Comparison of ENCODE assay signal across 13 cellular contexts in the genomic region with DNA sequence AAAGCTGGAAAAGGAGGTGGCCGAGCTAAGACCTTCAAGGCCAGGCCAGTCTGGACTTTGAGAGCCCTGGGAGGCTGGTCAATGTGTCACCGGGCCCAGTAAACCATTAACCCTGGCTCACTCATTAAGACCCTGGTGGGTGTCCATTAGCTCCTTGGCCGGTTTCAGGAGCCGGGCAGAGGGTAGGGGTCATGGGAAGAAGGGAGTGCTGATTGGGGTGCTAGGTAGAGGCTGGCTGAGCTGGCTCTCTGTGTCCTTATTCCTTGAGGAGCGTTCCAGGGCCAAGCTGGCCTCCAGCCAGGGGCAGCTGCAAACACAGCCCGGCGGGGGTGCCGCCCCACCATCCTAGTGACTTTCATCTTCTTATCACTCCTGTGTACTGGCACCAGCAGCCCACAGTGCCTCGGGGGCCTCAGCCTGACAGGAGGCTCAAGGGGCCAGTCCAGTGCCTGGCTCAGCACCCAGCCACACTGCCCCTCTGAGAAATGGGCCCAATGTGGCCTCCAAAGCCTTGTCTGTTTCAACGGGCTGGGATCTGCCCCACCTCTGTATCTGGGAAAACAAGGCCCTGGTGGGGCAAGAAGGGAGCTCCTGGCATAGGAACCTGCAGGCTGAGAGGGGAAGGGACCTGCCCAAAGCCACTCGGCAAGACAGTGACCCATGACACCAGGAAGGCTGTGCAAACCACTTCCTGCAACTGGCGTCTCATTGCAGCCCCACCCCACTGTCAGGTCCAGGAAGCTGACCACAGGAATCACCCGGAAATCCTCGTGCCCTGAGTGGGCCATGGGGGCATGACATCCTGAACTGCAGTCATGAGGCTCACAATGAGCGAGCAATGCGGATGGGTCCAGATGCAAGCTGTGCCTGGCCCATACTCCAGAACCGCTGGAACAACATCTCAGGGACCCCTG. TPM values are rescaled to one million over a fixed set of nuclear protein-coding genes. Genes with fewer than 3 reads are reported as not detected.
A peak's percentile ranks its signal among the peaks of the same experiment; 100 is the strongest.
DNase-seq lines count a peak whose midpoint lies in the region; ATAC-seq, FAIRE-seq and TF ChIP-seq lines count a peak whose summit lies in the region.
"Had no signal": no experiment of that assay in that cellular context is flagged by ENCODE, and none has a peak within 500 bp of the region (broad histone marks: within the 10 kb centered on the region; RNA-seq: fewer than 3 reads in every experiment).

No MANE protein-coding gene starts in this region.

- POLR2A ChIA-PET in endothelial cell of umbilical vein (lab: Charles Lee) = no interaction called here

- peak overlapping the region; percentile 56 to 86 (median 69) for H3K4me2 ChIP-seq in BLaER1 treated with 17β-estradiol and CSF1 and Interleukin-3, amounts not matched to agents 10 nM and 100 nM
- H3K4me2 ChIP-seq in endothelial cell of umbilical vein (ENCODE audit: insufficient read depth, low read length) = no peak overlapping the region

- no peaks in the 10 kb centered on the region for H3K27me3 Mint-ChIP-seq in natural killer cell (ENCODE audit: low read depth in 2 of 2)

- no peak for TF ChIP-seq CTCF in endothelial cell of umbilical vein (IDR thresholded peaks at IDR 0.05; ENCODE audit: extremely low read depth in 1 of 2, insufficient read depth in 1 of 2, low read depth in 1 of 2, low read length in 2 of 2)
- TF ChIP-seq CTCF in natural killer cell (IDR thresholded peaks at IDR 0.05) = no peak

- H3K9me1 ChIP-seq in endothelial cell of umbilical vein (replicated peaks; ENCODE audit: control insufficient read depth, extremely low read depth, insufficient read depth, low read length) = no peaks in the 10 kb centered on the region

- CTCF ChIA-PET in endothelial cell of umbilical vein (lab: Charles Lee) = interaction anchor here (0.6 kb wide), 1 partner anchor 15 kb away, joined by 3 read pairs; no protein-coding TSS in a partner anchor

- H2AFZ ChIP-seq in endothelial cell of umbilical vein (ENCODE audit: low read depth, low read length) = no peak overlapping the region

- DNase-seq in HUDEP-2 (lab: John Stamatoyannopoulos, UW; ENCODE audit: unreplicated experiment in 76 of 76) (peak in 74 of 76 experiments; percentile 3 to 84 (median 67)), endothelial cell of umbilical vein (ENCODE audit: low read depth, low spot score) (no peak), natural killer cell (peak; percentile 17), dermis blood vessel endothelial cell (no peak), NCI-H446 (lab: John Stamatoyannopoulos, UW) (no peak)
- DNase-seq in activated CD4-positive, alpha-beta T cell treated with anti-CD3 and anti-CD28 coated beads, Interleukin-2, amount 50 U/mL, for 4 hours = no peak
- DNase-seq: CD8-positive, alpha-beta T cell; NCI-H187 treated with DMSO at 0.1 percent for 48 hours; WERI-Rb-1 had no signal

- peaks cover 17 to 60% of the 10 kb centered on the region in 2 donors for H3K4me1 Mint-ChIP-seq in natural killer cell

- peak overlapping the region; percentile 9 for H3K4me3 Mint-ChIP-seq in natural killer cell
- H3K4me3 Mint-ChIP-seq: CD8-positive, alpha-beta T cell had no signal

- intact Hi-C loops in endothelial cell of umbilical vein (cut with micrococcal nuclease) = no loop called here
- intact Hi-C loops in natural killer cell (cut with micrococcal nuclease) = loop anchor here (5.0 kb wide), 1 partner anchor 927 kb away; a partner anchor contains a TSS

- no TSS peak for BruUV-seq in endothelial cell of umbilical vein (replicated peaks; lab: Mats Ljungman, UMichigan)

- peak overlapping the region in 10 of 11 experiments; percentile 10 to 70 (median 50); a peak in 19 of 22 replicates for H3K27ac ChIP-seq in BLaER1 treated with 17β-estradiol and CSF1 and Interleukin-3, amounts not matched to agents 10 nM and 100 nM
- H3K27ac ChIP-seq in endothelial cell of umbilical vein (ENCODE audit: insufficient read depth, low read depth, low read length) = no peak overlapping the region
- H3K27ac ChIP-seq: WERI-Rb-1 had no signal

- no peaks in the 10 kb centered on the region for H3K36me3 Mint-ChIP-seq in natural killer cell

- ATAC-seq in natural killer cell = peak; percentile 60 to 67 (median 61)
- no peak for ATAC-seq in HG03139 (IDR thresholded peaks at IDR 0.05; ENCODE audit: unreplicated experiment)
- ATAC-seq: CD8-positive, alpha-beta T cell had no signal

- dilution Hi-C loops in endothelial cell of umbilical vein (cut with MboI; ENCODE audit: extremely low pct_ligation_motif_present, low sequenced_read_pairs) = no loop called here

- peaks cover 15 to 36% (median 24%) of the 10 kb centered on the region in 10 experiments for H3K4me1 ChIP-seq in BLaER1 treated with 17β-estradiol and CSF1 and Interleukin-3, amounts not matched to agents 10 nM and 100 nM
- H3K4me1 ChIP-seq in endothelial cell of umbilical vein (ENCODE audit: control insufficient read depth, extremely low read depth, insufficient read depth, low read length) = peaks cover 4% of the 10 kb centered on the region

- no peaks in the 10 kb centered on the region for H3K9me3 ChIP-seq in BLaER1 treated with 17β-estradiol and CSF1 and Interleukin-3, amounts not matched to agents 10 nM and 100 nM (replicated peaks in 1 of 11)
- no peaks in the 10 kb centered on the region for H3K9me3 ChIP-seq in endothelial cell of umbilical vein (replicated peaks; ENCODE audit: control insufficient read depth, insufficient read depth, low read length)

- no peaks in the 10 kb centered on the region for H3K27me3 ChIP-seq in BLaER1 treated with 17β-estradiol and CSF1 and Interleukin-3, amounts not matched to agents 10 nM and 100 nM
- H3K27me3 ChIP-seq in endothelial cell of umbilical vein (ENCODE audit: control insufficient read depth in 2 of 2, insufficient read depth in 2 of 2, low read length in 2 of 2) = no peaks in the 10 kb centered on the region

- H3K9me3 Mint-ChIP-seq in natural killer cell = no peaks in the 10 kb centered on the region
- H3K9me3 Mint-ChIP-seq: CD8-positive, alpha-beta T cell had no signal

- no peak overlapping the region for H3K4me3 ChIP-seq in BLaER1 treated with 17β-estradiol and CSF1 and Interleukin-3, amounts not matched to agents 10 nM and 100 nM
- no peak overlapping the region for H3K4me3 ChIP-seq in endothelial cell of umbilical vein (replicated peaks in 1 of 3; ENCODE audit: insufficient read depth in 1 of 3, low read depth in 1 of 3, low read length in 3 of 3)

- TF ChIP-seq POLR2A in endothelial cell of umbilical vein (IDR thresholded peaks at IDR 0.05; ENCODE audit: low read depth, low read length) = no peak

- H3K79me2 ChIP-seq in endothelial cell of umbilical vein (ENCODE audit: control insufficient read depth, insufficient read depth, low read length) = no peaks in the 10 kb centered on the region

- FAIRE-seq in endothelial cell of umbilical vein (lab: Jason Lieb, UNC) = peak; percentile 58
- FAIRE-seq: colon had no signal

- peaks cover 0 to 25% (median 20%) of the 10 kb centered on the region in 11 experiments; a peak in 16 of 22 replicates for H3K36me3 ChIP-seq in BLaER1 treated with 17β-estradiol and CSF1 and Interleukin-3, amounts not matched to agents 10 nM and 100 nM
- H3K36me3 ChIP-seq in endothelial cell of umbilical vein (ENCODE audit: control insufficient read depth in 2 of 2, extremely low read depth in 1 of 2, insufficient read depth in 2 of 2, low read length in 2 of 2) = no peaks in the 10 kb centered on the region
- H3K36me3 ChIP-seq: WERI-Rb-1 had no signal

- H4K20me1 ChIP-seq in BLaER1 treated with 17β-estradiol and CSF1 and Interleukin-3, amounts not matched to agents 10 nM and 100 nM = no peaks in the 10 kb centered on the region; a peak in 2 of 22 replicates
- H4K20me1 ChIP-seq in endothelial cell of umbilical vein (replicated peaks; ENCODE audit: control insufficient read depth, extremely low read depth, insufficient read depth, low read length) = no peaks in the 10 kb centered on the region

- H3K9ac ChIP-seq in BLaER1 treated with 17β-estradiol and CSF1 and Interleukin-3, amounts not matched to agents 10 nM and 100 nM = peak overlapping the region in 4 of 11 experiments; percentile 8 to 35 (median 14); a peak in 2 of 22 replicates
- no peak overlapping the region for H3K9ac ChIP-seq in endothelial cell of umbilical vein (replicated peaks; ENCODE audit: extremely low read depth, insufficient read depth, low read length)

- H3K27ac Mint-ChIP-seq in natural killer cell = peak overlapping the region; percentile 62 to 68
- H3K27ac Mint-ChIP-seq: CD8-positive, alpha-beta T cell had no signal

TF ChIP-seq in endothelial cell of umbilical vein, 7 proteins besides CTCF, POLR2A, EP300 and RAD21 (continues in another document):
- TF ChIP-seq JUN (IDR thresholded peaks at IDR 0.05; ENCODE audit: borderline replicate concordance, insufficient read depth, insufficient read length, low read depth) = no peak
- no peak for TF ChIP-seq EZH2 (IDR thresholded peaks at IDR 0.05; ENCODE audit: borderline replicate concordance, low read depth, low read length, severe bottlenecking)
- TF ChIP-seq POLR2AphosphoS5 (IDR thresholded peaks at IDR 0.05; ENCODE audit: insufficient read depth, low read depth, low read length) = no peak
- no peak for TF ChIP-seq FOS (IDR thresholded peaks at IDR 0.05; ENCODE audit: borderline replicate concordance, insufficient read depth, low read length)

RNA-seq across cellular contexts. Expression of a gene that starts 15.1 kb away (rescaled TPM):
- total RNA-seq in endothelial cell of umbilical vein = not detected in 2 replicates
- not detected in 2 replicates for polyA plus RNA-seq in endothelial cell of umbilical vein
- not detected in 2 replicates for polyA plus RNA-seq in endothelial cell of umbilical vein (2011; cell fraction: cytosol; rRNA removed)
- polyA plus RNA-seq in endothelial cell of umbilical vein (2011; cell fraction: nucleus; rRNA removed) = not detected in 2 replicates
- polyA plus RNA-seq in endothelial cell of umbilical vein (2012) = 0.11 and 0.49 TPM in 2 replicates
- polyA minus RNA-seq in endothelial cell of umbilical vein = not detected in 2 replicates
- not detected for polyA minus RNA-seq in endothelial cell of umbilical vein (2011; cell fraction: cytosol; rRNA and poly(A)+ RNA removed)
- not detected in 2 replicates for polyA minus RNA-seq in endothelial cell of umbilical vein (2011; cell fraction: nucleus; rRNA and poly(A)+ RNA removed)
- total RNA-seq in natural killer cell = 10 to 100 TPM; 11.6 to 14.5 (median 12.7) TPM
- not detected in 2 replicates for total RNA-seq in dermis blood vessel endothelial cell
- total RNA-seq: glomerular endothelial cell had no signal

RNA-seq across cellular contexts. Expression of a gene that starts 43.6 kb away (rescaled TPM):
- total RNA-seq in endothelial cell of umbilical vein = 0.32 TPM in 1 of 2 replicates, not detected in the other
- 0.25 and 0.29 TPM in 2 replicates for polyA plus RNA-seq in endothelial cell of umbilical vein
- 0.06 TPM in 1 of 2 replicates, not detected in the other for polyA plus RNA-seq in endothelial cell of umbilical vein (2011; cell fraction: cytosol; rRNA removed)
- 3.3 TPM in 2 replicates for polyA plus RNA-seq in endothelial cell of umbilical vein (2011; cell fraction: nucleus; rRNA removed)
- polyA plus RNA-seq in endothelial cell of umbilical vein (2012) = not detected in 2 replicates
- not detected in 2 replicates for polyA minus RNA-seq in endothelial cell of umbilical vein
- not detected for polyA minus RNA-seq in endothelial cell of umbilical vein (2011; cell fraction: cytosol; rRNA and poly(A)+ RNA removed)
- 0.77 TPM in 2 replicates for polyA minus RNA-seq in endothelial cell of umbilical vein (2011; cell fraction: nucleus; rRNA and poly(A)+ RNA removed)
- 1 to 10 TPM; 2.3 to 3.2 (median 3.1) TPM for total RNA-seq in natural killer cell
- total RNA-seq in dermis blood vessel endothelial cell = 0.05 and 0.17 TPM in 2 replicates
- total RNA-seq: glomerular endothelial cell had no signal

Comparison
In these comparisons a context has a peak if more than half of its experiments do, and no peak if none do; other contexts are left out.
1. DNase-seq: peak in HUDEP-2 (74 of 76) and natural killer cell (single experiment); none in endothelial cell of umbilical vein (single experiment), dermis blood vessel endothelial cell (single experiment), activated CD4-positive, alpha-beta T cell treated with anti-CD3 and anti-CD28 coated beads, Interleukin-2, amount 50 U/mL, for 4 hours (0 of 2) and NCI-H446 (0 of 2).
2. RNA of a gene that starts 15.1 kb away (total RNA-seq): 11.6 to 14.5 TPM in natural killer cell; not detected in endothelial cell of umbilical vein and not detected in dermis blood vessel endothelial cell; every median in the first group is over 10 times any median in the second.